10 cellular contexts compared by ENCODE assay signal in genomic region chr1:204566583-204566955, GRCh38.
"Had no signal": no experiment of that assay in that cellular context is flagged by ENCODE, and none has a peak within 500 bp of the region (broad histone marks: within the 10 kb centered on the region; RNA-seq: fewer than 3 reads in every experiment).

No MANE protein-coding gene starts in this region.

- H3K4me3 Mint-ChIP-seq: activated naive CD4-positive, alpha-beta T cell treated with anti-CD3 and anti-CD28 coated beads, Interleukin-2, amount 10 ng/mL, durations not matched to agents 7 days and 5 days; neural crest cell had no signal

- H3K27ac ChIP-seq: adrenal gland, lower lobe of right lung, ovary, sigmoid colon, stomach, testis had no signal

- H3K36me3 ChIP-seq: adrenal gland, ovary had no signal

- H3K27me3 Mint-ChIP-seq: activated naive CD4-positive, alpha-beta T cell treated with anti-CD3 and anti-CD28 coated beads, Interleukin-2, amount 10 ng/mL, durations not matched to agents 7 days and 5 days had no signal

- H3K27me3 ChIP-seq: adrenal gland, ovary, sigmoid colon, stomach, testis had no signal

- DNase-seq: lower lobe of right lung; stimulated activated CD4-positive, alpha-beta T cell treated with anti-CD3 and anti-CD28 coated beads, Interleukin-1b, Interleukin-23, amount 100 ng/mL, for 48 hours; stomach had no signal

- H3K9me3 ChIP-seq: adrenal gland, lower lobe of right lung, ovary, sigmoid colon, stomach, testis had no signal

- H3K4me1 ChIP-seq: adrenal gland, testis had no signal

- H3K9me3 Mint-ChIP-seq: activated naive CD4-positive, alpha-beta T cell treated with anti-CD3 and anti-CD28 coated beads, Interleukin-2, amount 10 ng/mL, durations not matched to agents 7 days and 5 days; activated T-helper 2 cell treated with anti-CD3 and anti-CD28 coated beads, Interferon-gamma antibody, Interleukin-2, Interleukin-4, amounts not matched to agents 10 μg/mL and 5 μg/mL and 100 μg/mL, durations not matched to agents 14 hours and 24 hours and 36 hours; neural crest cell had no signal

- H3K4me3 ChIP-seq: adrenal gland, lower lobe of right lung, ovary, sigmoid colon, stomach, testis had no signal
